Comparison of ENCODE assay signal across 9 cellular contexts in genomic region chr19:46958542-46958941, GRCh38.
DNase-seq lines count a peak whose midpoint lies in the region; ATAC-seq and TF ChIP-seq lines count a peak whose summit lies in the region.
"Had no signal": no experiment of that assay in that cellular context is flagged by ENCODE, and none has a peak within 500 bp of the region (broad histone marks: within the 10 kb centered on the region; RNA-seq: fewer than 3 reads in every experiment).

No MANE protein-coding gene starts in this region.

- peaks cover 4% of the 10 kb centered on the region for H3K36me3 Mint-ChIP-seq in activated CD4-positive, alpha-beta T cell treated with anti-CD3 and anti-CD28 coated beads for 36 hours (ENCODE audit: low read depth)

- H3K27me3 Mint-ChIP-seq in activated CD4-positive, alpha-beta T cell treated with anti-CD3 and anti-CD28 coated beads for 36 hours: no peaks in the 10 kb centered on the region

- H3K4me3 Mint-ChIP-seq in activated CD4-positive, alpha-beta T cell treated with anti-CD3 and anti-CD28 coated beads for 36 hours: no peak overlapping the region

- H3K9me3 Mint-ChIP-seq in activated CD4-positive, alpha-beta T cell treated with anti-CD3 and anti-CD28 coated beads for 36 hours (ENCODE audit: low read depth): no peaks in the 10 kb centered on the region

- H3K4me1 Mint-ChIP-seq in activated CD4-positive, alpha-beta T cell treated with anti-CD3 and anti-CD28 coated beads for 36 hours: peaks cover 56% of the 10 kb centered on the region

- peak; percentile 13 for ATAC-seq in activated CD4-positive, alpha-beta T cell treated with anti-CD3 and anti-CD28 coated beads for 36 hours
- ATAC-seq in HG02759 (IDR thresholded peaks at IDR 0.05; ENCODE audit: unreplicated experiment): no peak
- ATAC-seq in GM21576 (IDR thresholded peaks at IDR 0.05; ENCODE audit: unreplicated experiment): no peak

- H3K4me3 ChIP-seq in choroid plexus epithelial cell (ENCODE audit: low read depth, low read length): no peak overlapping the region

- peak; percentile 47 for DNase-seq in activated CD4-positive, alpha-beta T cell treated with anti-CD3 and anti-CD28 coated beads for 36 hours
- no peak for DNase-seq in activated CD4-positive, alpha-beta T cell treated with anti-CD3 and anti-CD28 coated beads for 4 hours
- peak; percentile 76 for DNase-seq in M059J (ENCODE audit: low read depth)
- peak; percentile 70 for DNase-seq in choroid plexus epithelial cell (ENCODE audit: low read depth)
- DNase-seq in renal cortical epithelial cell (ENCODE audit: low read depth): peak; percentile 41
- DNase-seq in dedifferentiated amniotic fluid mesenchymal stem cell (ENCODE audit: extremely low spot score): no peak
- DNase-seq: effector CD8-positive, alpha-beta T cell had no signal

- peak overlapping the region; percentile 82 for H3K27ac Mint-ChIP-seq in activated CD4-positive, alpha-beta T cell treated with anti-CD3 and anti-CD28 coated beads for 36 hours

- POLR2A ChIA-PET in activated CD4-positive, alpha-beta T cell treated with anti-CD3 and anti-CD28 coated beads for 36 hours (lab: Charles Lee): no interaction called here

- no peak for TF ChIP-seq CTCF in choroid plexus epithelial cell (conservative IDR thresholded peaks at IDR 0.05; ENCODE audit: low read depth, low read length)

- CTCF ChIA-PET in activated CD4-positive, alpha-beta T cell treated with anti-CD3 and anti-CD28 coated beads for 36 hours (lab: Charles Lee): interaction anchor here (1.3 kb wide), 1 partner anchor 34 kb away, joined by 3 read pairs; no protein-coding TSS in a partner anchor

- intact Hi-C loops in activated CD4-positive, alpha-beta T cell treated with anti-CD3 and anti-CD28 coated beads for 36 hours (cut with DNase I, micrococcal nuclease): loop anchor here in 1 of 2 experiments (2.0 kb wide), 1 partner anchor 98 kb away; the partner anchor contains the start of gene ARHGAP35

Comparison
In these comparisons a context has a peak if more than half of its experiments do, and no peak if none do; other contexts are left out.
1. DNase-seq: peak in activated CD4-positive, alpha-beta T cell treated with anti-CD3 and anti-CD28 coated beads for 36 hours (single experiment), M059J (single experiment), choroid plexus epithelial cell (single experiment) and renal cortical epithelial cell (single experiment); none in activated CD4-positive, alpha-beta T cell treated with anti-CD3 and anti-CD28 coated beads for 4 hours (0 of 2) and dedifferentiated amniotic fluid mesenchymal stem cell (single experiment).